8 cellular contexts compared by ENCODE assay signal in the genomic region with DNA sequence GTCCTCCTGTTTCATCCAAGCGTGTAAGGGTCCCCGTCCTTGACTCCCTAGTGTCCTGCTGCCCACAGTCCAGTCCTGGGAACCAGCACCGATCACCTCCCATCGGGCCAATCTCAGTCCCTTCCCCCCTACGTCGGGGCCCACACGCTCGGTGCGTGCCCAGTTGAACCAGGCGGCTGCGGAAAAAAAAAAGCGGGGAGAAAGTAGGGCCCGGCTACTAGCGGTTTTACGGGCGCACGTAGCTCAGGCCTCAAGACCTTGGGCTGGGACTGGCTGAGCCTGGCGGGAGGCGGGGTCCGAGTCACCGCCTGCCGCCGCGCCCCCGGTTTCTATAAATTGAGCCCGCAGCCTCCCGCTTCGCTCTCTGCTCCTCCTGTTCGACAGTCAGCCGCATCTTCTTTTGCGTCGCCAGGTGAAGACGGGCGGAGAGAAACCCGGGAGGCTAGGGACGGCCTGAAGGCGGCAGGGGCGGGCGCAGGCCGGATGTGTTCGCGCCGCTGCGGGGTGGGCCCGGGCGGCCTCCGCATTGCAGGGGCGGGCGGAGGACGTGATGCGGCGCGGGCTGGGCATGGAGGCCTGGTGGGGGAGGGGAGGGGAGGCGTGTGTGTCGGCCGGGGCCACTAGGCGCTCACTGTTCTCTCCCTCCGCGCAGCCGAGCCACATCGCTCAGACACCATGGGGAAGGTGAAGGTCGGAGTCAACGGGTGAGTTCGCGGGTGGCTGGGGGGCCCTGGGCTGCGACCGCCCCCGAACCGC. TPM values are rescaled to one million over a fixed set of nuclear protein-coding genes. Genes with fewer than 3 reads are reported as not detected.
DNase-seq lines count a peak whose midpoint lies in the region; ATAC-seq and TF ChIP-seq lines count a peak whose summit lies in the region.

A gene (plus strand): TSS at position 360 of the 756 bp plus-strand sequence. CDS start 316 bp downstream, at position 676.

- H3K27ac ChIP-seq in muscle layer of colon (ENCODE audit: low read depth, low read length), result peak within 1 kb of the TSS; percentile 92

- H3K4me3 Mint-ChIP-seq in activated T-cell treated with anti-CD3 and anti-CD28 coated beads, Interleukin-2, amount 50 U/mL, for 24 hours, result peak within 1 kb of the TSS; percentile 92

- no peaks in the 10 kb centered on the region for H3K27me3 Mint-ChIP-seq in activated T-cell treated with anti-CD3 and anti-CD28 coated beads, Interleukin-2, amount 50 U/mL, for 24 hours

- H3K4me1 Mint-ChIP-seq in activated T-cell treated with anti-CD3 and anti-CD28 coated beads, Interleukin-2, amount 50 U/mL, for 24 hours (ENCODE audit: low read depth), result peaks cover 52% of the 10 kb centered on the region

- no peaks in the 10 kb centered on the region for H3K9me3 ChIP-seq in muscle layer of colon (ENCODE audit: low read length)

- no peaks in the 10 kb centered on the region for H3K9me3 Mint-ChIP-seq in activated T-cell treated with anti-CD3 and anti-CD28 coated beads, Interleukin-2, amount 50 U/mL, for 24 hours

- peaks cover 95% of the 10 kb centered on the region for H3K36me3 Mint-ChIP-seq in activated T-cell treated with anti-CD3 and anti-CD28 coated beads, Interleukin-2, amount 50 U/mL, for 24 hours (ENCODE audit: low read depth)

- peak; percentile 92 for TF ChIP-seq POLR2A in erythroblast (IDR thresholded peaks at IDR 0.05; ENCODE audit: low read length)

- peak; percentile 49 for ATAC-seq in GM21717 (IDR thresholded peaks at IDR 0.05; ENCODE audit: unreplicated experiment)

- H3K27ac Mint-ChIP-seq in activated T-cell treated with anti-CD3 and anti-CD28 coated beads, Interleukin-2, amount 50 U/mL, for 24 hours, result peak within 1 kb of the TSS; percentile 99

- in situ Hi-C loops in KBM-7 (cut with MboI; ENCODE audit: low pct_unique_long_range_greater_than_20kb, low sequenced_read_pairs), result no loop called here

- H3K9ac ChIP-seq in muscle layer of colon (ENCODE audit: low read length), result peak within 1 kb of the TSS; percentile 91

- H3K27me3 ChIP-seq in muscle layer of colon (ENCODE audit: control insufficient read depth in 1 of 2, insufficient read depth in 2 of 2, low read length in 2 of 2), result no peaks in the 10 kb centered on the region

- DNase-seq in DMS53 (lab: John Stamatoyannopoulos, UW) (peak; percentile 100), KBM-7 (peak; percentile 97), erythroblast (lab: John Stamatoyannopoulos, UW) (peak; percentile 95 to 97)
- DNase-seq in activated T-cell treated with anti-CD3 and anti-CD28 coated beads, Interleukin-2, amount 50 U/mL, for 24 hours, result peak; percentile 95
- peak; percentile 73 to 87 for DNase-seq in stimulated activated CD8-positive, alpha-beta memory T cell treated with anti-CD3 and anti-CD28 coated beads, Interleukin-7, amount 100 ng/mL, for 4 hours (ENCODE audit: low read depth in 2 of 2)

- H3K36me3 ChIP-seq in muscle layer of colon (ENCODE audit: insufficient read depth, low read length), result peaks cover 54% of the 10 kb centered on the region

- H3K4me3 ChIP-seq in muscle layer of colon (ENCODE audit: low read depth in 1 of 2, low read length in 2 of 2), result peak within 1 kb of the TSS; percentile 81 to 88

- peaks cover 49% of the 10 kb centered on the region for H3K4me1 ChIP-seq in muscle layer of colon (ENCODE audit: insufficient read depth, low read length)

TF ChIP-seq in PFSK-1, 5 proteins besides CTCF, POLR2A, EP300 and RAD21:
- TF ChIP-seq FOXP2 (optimal IDR thresholded peaks at IDR 0.05; ENCODE audit: borderline replicate concordance, extremely low read depth, extremely low read length, insufficient read depth) (no peak), TAF1 (IDR thresholded peaks at IDR 0.05; ENCODE audit: borderline replicate concordance, insufficient read depth, low read length) (peak; percentile 96; the same call in 1 of the 2 replicates), SIN3A (IDR thresholded peaks at IDR 0.05; ENCODE audit: borderline replicate concordance, insufficient read depth, low read length) (peak; percentile 85), POLR2AphosphoS5 (IDR thresholded peaks at IDR 0.05; ENCODE audit: low read depth, low read length) (peak; percentile 98)
- TF ChIP-seq, protein P1, sequence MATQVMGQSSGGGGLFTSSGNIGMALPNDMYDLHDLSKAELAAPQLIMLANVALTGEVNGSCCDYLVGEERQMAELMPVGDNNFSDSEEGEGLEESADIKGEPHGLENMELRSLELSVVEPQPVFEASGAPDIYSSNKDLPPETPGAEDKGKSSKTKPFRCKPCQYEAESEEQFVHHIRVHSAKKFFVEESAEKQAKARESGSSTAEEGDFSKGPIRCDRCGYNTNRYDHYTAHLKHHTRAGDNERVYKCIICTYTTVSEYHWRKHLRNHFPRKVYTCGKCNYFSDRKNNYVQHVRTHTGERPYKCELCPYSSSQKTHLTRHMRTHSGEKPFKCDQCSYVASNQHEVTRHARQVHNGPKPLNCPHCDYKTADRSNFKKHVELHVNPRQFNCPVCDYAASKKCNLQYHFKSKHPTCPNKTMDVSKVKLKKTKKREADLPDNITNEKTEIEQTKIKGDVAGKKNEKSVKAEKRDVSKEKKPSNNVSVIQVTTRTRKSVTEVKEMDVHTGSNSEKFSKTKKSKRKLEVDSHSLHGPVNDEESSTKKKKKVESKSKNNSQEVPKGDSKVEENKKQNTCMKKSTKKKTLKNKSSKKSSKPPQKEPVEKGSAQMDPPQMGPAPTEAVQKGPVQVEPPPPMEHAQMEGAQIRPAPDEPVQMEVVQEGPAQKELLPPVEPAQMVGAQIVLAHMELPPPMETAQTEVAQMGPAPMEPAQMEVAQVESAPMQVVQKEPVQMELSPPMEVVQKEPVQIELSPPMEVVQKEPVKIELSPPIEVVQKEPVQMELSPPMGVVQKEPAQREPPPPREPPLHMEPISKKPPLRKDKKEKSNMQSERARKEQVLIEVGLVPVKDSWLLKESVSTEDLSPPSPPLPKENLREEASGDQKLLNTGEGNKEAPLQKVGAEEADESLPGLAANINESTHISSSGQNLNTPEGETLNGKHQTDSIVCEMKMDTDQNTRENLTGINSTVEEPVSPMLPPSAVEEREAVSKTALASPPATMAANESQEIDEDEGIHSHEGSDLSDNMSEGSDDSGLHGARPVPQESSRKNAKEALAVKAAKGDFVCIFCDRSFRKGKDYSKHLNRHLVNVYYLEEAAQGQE (IDR thresholded peaks at IDR 0.05; ENCODE audit: insufficient read depth in 1 of 2, low read depth in 2 of 2, low read length in 2 of 2), result peak in 1 of 2 experiments; percentile 40; a peak in 1 of 4 replicates

RNA-seq across cellular contexts. Expression of the gene that starts here (rescaled TPM):
- polyA plus RNA-seq in PFSK-1 (2012; ENCODE audit: insufficient read length, low read depth), result 4,306 TPM

Comparison
In these comparisons a context has a peak if more than half of its experiments do, and no peak if none do; other contexts are left out.
1. Peak in every context shown above with its lines: DNase-seq, ATAC-seq, H3K4me3 ChIP-seq and H3K27ac ChIP-seq.